Comparison of ENCODE assay signal across 24 cellular contexts in the genomic region with DNA sequence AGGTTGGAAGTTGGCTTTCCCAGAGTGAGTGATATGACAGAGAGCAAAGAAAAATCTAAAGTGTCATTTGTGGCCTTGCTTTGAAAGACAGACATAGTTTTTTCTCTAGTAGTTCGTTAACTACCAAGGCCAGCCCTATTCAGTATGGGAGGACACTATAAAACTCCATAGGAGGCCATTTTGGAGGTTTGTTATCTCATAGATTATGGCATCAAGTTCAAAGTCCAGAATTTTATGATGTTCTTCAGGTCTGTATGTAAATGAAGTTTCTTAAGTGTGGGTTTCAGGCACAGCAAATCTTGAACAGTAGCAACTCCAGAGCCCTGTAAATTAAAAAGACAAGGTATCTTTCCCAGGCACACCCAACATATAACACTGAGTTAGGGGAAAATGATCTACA.
"Had no signal": no experiment of that assay in that cellular context is flagged by ENCODE, and none has a peak within 500 bp of the region (broad histone marks: within the 10 kb centered on the region; RNA-seq: fewer than 3 reads in every experiment).

No MANE protein-coding gene starts in this region.

- H3K9ac ChIP-seq: KMS-11 had no signal

- H3K4me3 ChIP-seq: K562, MG63, Peyer's patch, SJCRH30 had no signal

- H3K4me1 ChIP-seq: Peyer's patch, SJCRH30 had no signal

- H3K27me3 ChIP-seq: MG63, Peyer's patch, SJCRH30 had no signal

- H3K36me3 ChIP-seq: MG63, Peyer's patch, SJCRH30 had no signal

- H3K4me2 ChIP-seq: KMS-11 had no signal

- H3K27ac ChIP-seq: HL-60, KMS-11, SJCRH30 had no signal

- FAIRE-seq: HTR-8/SVneo, K562 had no signal

- H3K9me3 ChIP-seq: MG63, Peyer's patch, SJCRH30 had no signal

- DNase-seq: MG63; NCI-H1092; NCI-H1105 treated with DMSO at 0.1 percent for 48 hours; NCI-H1417 treated with DMSO at 0.1 percent for 48 hours; NCI-H187; NCI-H2029; NCI-H2081 treated with DMSO at 0.1 percent for 48 hours; NCI-H2171; NCI-H226; NCI-H446; NCI-H510A; NCI-H524 treated with DMSO at 0.1 percent for 48 hours; NCI-H69; NCI-H774; NK-92 treated with Interleukin-12 subunit alpha and Interleukin-12 subunit beta, amount 100 ng/mL, for 24 hours; PC-3; Peyer's patch; SHP77 treated with DMSO at 0.1 percent for 48 hours; SJCRH30 had no signal

- ATAC-seq: K562, PC-3, Right ventricle myocardium inferior had no signal
